23 cellular contexts compared by ENCODE assay signal in the genomic region with DNA sequence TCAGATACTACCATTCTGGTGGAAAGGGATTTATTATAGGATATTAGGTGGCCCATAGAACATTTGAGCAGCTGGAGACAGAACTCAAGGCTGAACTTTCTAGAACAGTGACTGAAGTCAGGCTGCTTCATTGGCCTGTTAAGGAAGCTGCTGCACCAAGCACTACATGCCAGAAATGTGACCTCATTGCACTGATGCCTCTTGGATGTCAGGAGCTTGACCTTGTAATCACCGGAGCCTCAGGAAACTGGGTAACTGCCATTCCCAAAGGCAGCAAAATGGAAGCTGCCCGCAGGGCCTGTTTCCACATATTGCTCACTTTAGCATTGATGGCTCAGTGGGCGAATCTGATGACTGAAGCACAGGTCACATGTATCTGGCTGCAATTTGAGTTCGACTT.
DNase-seq lines count a peak whose midpoint lies in the region; ATAC-seq and TF ChIP-seq lines count a peak whose summit lies in the region.
"Had no signal": no experiment of that assay in that cellular context is flagged by ENCODE, and none has a peak within 500 bp of the region (broad histone marks: within the 10 kb centered on the region; RNA-seq: fewer than 3 reads in every experiment).

No MANE protein-coding gene starts in this region.

- TF ChIP-seq EP300 in SK-N-SH (IDR thresholded peaks at IDR 0.05; ENCODE audit: borderline replicate concordance in 1 of 2, low read depth in 1 of 2, low read length in 1 of 2) = no peak

- no peaks in the 10 kb centered on the region for H3K9me2 ChIP-seq in SK-N-SH

- H3K9ac ChIP-seq in SK-N-SH = no peak overlapping the region
- H3K9ac ChIP-seq: parathyroid adenoma had no signal

- peaks cover 0 to under 1% of the 10 kb centered on the region in 2 experiments; a peak in 2 of 4 replicates for H3K4me1 ChIP-seq in SK-N-SH (ENCODE audit: control insufficient read depth in 1 of 2, insufficient read depth in 2 of 2, low read depth in 1 of 2, low read length in 1 of 2)
- H3K4me1 ChIP-seq in naive thymus-derived CD4-positive, alpha-beta T cell (ENCODE audit: control insufficient read depth in 2 of 2, insufficient read depth in 2 of 2, low read length in 2 of 2) = no peaks in the 10 kb centered on the region
- H3K4me1 ChIP-seq: parathyroid adenoma, upper lobe of right lung had no signal

- no peak overlapping the region for H3K4me3 Mint-ChIP-seq in naive thymus-derived CD4-positive, alpha-beta T cell
- H3K4me3 Mint-ChIP-seq: activated naive CD8-positive, alpha-beta T cell treated with anti-CD3 and anti-CD28 coated beads for 36 hours; CD14-positive monocyte; GM23338; neural crest cell; T-helper 1 cell treated with Interleukin-12 subunit alpha and Interleukin-12 subunit beta and Interleukin-4 antibody, amounts not matched to agents 30 μg/mL and 1 μg/mL, for 36 hours had no signal

- H3K36me3 ChIP-seq in SK-N-SH (replicated peaks in 1 of 2; ENCODE audit: control insufficient read depth in 1 of 2, insufficient read depth in 2 of 2, low read length in 1 of 2) = no peaks in the 10 kb centered on the region
- H3K36me3 ChIP-seq in naive thymus-derived CD4-positive, alpha-beta T cell (ENCODE audit: control insufficient read depth in 2 of 3, insufficient read depth in 3 of 3, low read length in 3 of 3) = no peaks in the 10 kb centered on the region
- H3K36me3 ChIP-seq: upper lobe of right lung had no signal

- H3K27ac Mint-ChIP-seq in naive thymus-derived CD4-positive, alpha-beta T cell = no peak overlapping the region
- H3K27ac Mint-ChIP-seq: activated naive CD8-positive, alpha-beta T cell treated with anti-CD3 and anti-CD28 coated beads for 36 hours; GM23338; T-helper 1 cell treated with Interleukin-12 subunit alpha and Interleukin-12 subunit beta and Interleukin-4 antibody, amounts not matched to agents 30 μg/mL and 1 μg/mL, for 36 hours had no signal

- peak overlapping the region in 1 of 2 experiments; percentile 5; a peak in 1 of 4 replicates for H3K27ac ChIP-seq in SK-N-SH (ENCODE audit: low read depth in 2 of 2, low read length in 1 of 2)
- no peak overlapping the region for H3K27ac ChIP-seq in naive thymus-derived CD4-positive, alpha-beta T cell (ENCODE audit: low read depth, low read length)
- H3K27ac ChIP-seq: parathyroid adenoma, upper lobe of right lung had no signal

- WGBS in SK-N-SH (ENCODE audit: low lambda C conversion rate) = 22% methylated on average over 4 of the region's 4 CpGs

- no peak overlapping the region for H2AFZ ChIP-seq in SK-N-SH (ENCODE audit: low read depth)
- H2AFZ ChIP-seq: GM23338, parathyroid adenoma had no signal

- peaks cover 0 to 5% (median 0%) of the 10 kb centered on the region in 11 donors for H3K9me3 Mint-ChIP-seq in naive thymus-derived CD4-positive, alpha-beta T cell
- H3K9me3 Mint-ChIP-seq: neural crest cell; T-helper 1 cell treated with Interleukin-12 subunit alpha and Interleukin-12 subunit beta and Interleukin-4 antibody, amounts not matched to agents 30 μg/mL and 1 μg/mL, for 36 hours had no signal

- no peaks in the 10 kb centered on the region for H3K27me3 ChIP-seq in SK-N-SH (ENCODE audit: insufficient read depth)
- H3K27me3 ChIP-seq in naive thymus-derived CD4-positive, alpha-beta T cell (ENCODE audit: control insufficient read depth in 2 of 2, insufficient read depth in 2 of 2, low read length in 2 of 2) = no peaks in the 10 kb centered on the region
- H3K27me3 ChIP-seq: upper lobe of right lung had no signal

- H3K27me3 Mint-ChIP-seq in naive thymus-derived CD4-positive, alpha-beta T cell = no peaks in the 10 kb centered on the region
- H3K27me3 Mint-ChIP-seq: activated naive CD8-positive, alpha-beta T cell treated with anti-CD3 and anti-CD28 coated beads for 36 hours had no signal

- no peak for ATAC-seq in HG03175 (IDR thresholded peaks at IDR 0.05; ENCODE audit: unreplicated experiment)
- ATAC-seq in HG03520 (IDR thresholded peaks at IDR 0.05; ENCODE audit: unreplicated experiment) = no peak
- no peak for ATAC-seq in naive thymus-derived CD4-positive, alpha-beta T cell
- ATAC-seq: GM23338, upper lobe of right lung had no signal

- TF ChIP-seq RAD21 in SK-N-SH (IDR thresholded peaks at IDR 0.05; ENCODE audit: low read length) = no peak

- H3K9me3 ChIP-seq in SK-N-SH = no peaks in the 10 kb centered on the region
- H3K9me3 ChIP-seq in naive thymus-derived CD4-positive, alpha-beta T cell (ENCODE audit: control insufficient read depth in 2 of 3, low read length in 3 of 3) = no peaks in the 10 kb centered on the region
- H3K9me3 ChIP-seq: upper lobe of right lung had no signal

- CTCF ChIA-PET in SK-N-SH (lab: Yijun Ruan, JAX) = interaction anchor here (0.6 kb wide), 1 partner anchor 22 kb away, joined by 3 read pairs; no protein-coding TSS in a partner anchor
- CTCF ChIA-PET in naive thymus-derived CD4-positive, alpha-beta T cell (lab: Charles Lee) = no interaction called here

- H3K4me3 ChIP-seq in SK-N-SH (ENCODE audit: low read depth in 2 of 2, low read length in 1 of 2) (no peak overlapping the region), foreskin fibroblast (ENCODE audit: low read depth in 1 of 2, low read length in 2 of 2) (no peak overlapping the region)
- no peak overlapping the region for H3K4me3 ChIP-seq in naive thymus-derived CD4-positive, alpha-beta T cell (ENCODE audit: low read length)
- H3K4me3 ChIP-seq: GM23338, lung, upper lobe of right lung had no signal

- POLR2A ChIA-PET in SK-N-SH (lab: Yijun Ruan, JAX) = no interaction called here
- POLR2A ChIA-PET in naive thymus-derived CD4-positive, alpha-beta T cell (lab: Charles Lee) = no interaction called here

- no peaks in the 10 kb centered on the region for H3K79me2 ChIP-seq in SK-N-SH (ENCODE audit: insufficient read depth)
- H3K79me2 ChIP-seq: parathyroid adenoma had no signal

- DNase-seq in AG08395 (ENCODE audit: low spot score) = peak; percentile 26
- DNase-seq in GM04503 (ENCODE audit: low read depth) = peak; percentile 8
- no peak for DNase-seq in SK-N-SH
- peak; percentile 25 to 56 for DNase-seq in foreskin fibroblast
- DNase-seq in CD1c-positive myeloid dendritic cell (ENCODE audit: extremely low spot score) = no peak
- no peak for DNase-seq in naive thymus-derived CD4-positive, alpha-beta T cell
- DNase-seq: activated effector memory CD4-positive, alpha-beta T cell treated with Interleukin-2 at 50 U/mL for 16 hours; activated naive CD8-positive, alpha-beta T cell treated with anti-CD3 and anti-CD28 coated beads for 36 hours; Calu3; NCI-H2029; NCI-H748 treated with DMSO at 0.1 percent for 48 hours; right cardiac atrium; stimulated activated CD4-positive, alpha-beta T cell treated with anti-CD3 and anti-CD28 coated beads, Interleukin-12 subunit alpha, Interleukin-12 subunit beta, amount 100 ng/mL, for 4 hours; stimulated activated CD4-positive, alpha-beta T cell treated with anti-CD3 and anti-CD28 coated beads, Interleukin-4, amount 100 ng/mL, for 1 hour; upper lobe of right lung had no signal

- H3K36me3 Mint-ChIP-seq in naive thymus-derived CD4-positive, alpha-beta T cell = no peaks in the 10 kb centered on the region
- H3K36me3 Mint-ChIP-seq: activated naive CD8-positive, alpha-beta T cell treated with anti-CD3 and anti-CD28 coated beads for 36 hours; CD14-positive monocyte had no signal

- no peaks in the 10 kb centered on the region for H4K20me1 ChIP-seq in SK-N-SH (ENCODE audit: insufficient read depth)

- intact Hi-C loops in naive thymus-derived CD4-positive, alpha-beta T cell (cut with micrococcal nuclease) = no loop called here

- no peak overlapping the region for H3K4me2 ChIP-seq in SK-N-SH
- H3K4me2 ChIP-seq: GM23338 had no signal

- TF ChIP-seq CTCF in SK-N-SH (IDR thresholded peaks at IDR 0.05) (no peak), foreskin fibroblast (IDR thresholded peaks at IDR 0.05; ENCODE audit: low read depth, low read length) (no peak)

- H3F3A ChIP-seq in SK-N-SH (replicated peaks; ENCODE audit: insufficient read depth) = peaks cover 5% of the 10 kb centered on the region

- H3K4me1 Mint-ChIP-seq in naive thymus-derived CD4-positive, alpha-beta T cell = no peaks in the 10 kb centered on the region
- H3K4me1 Mint-ChIP-seq: activated naive CD8-positive, alpha-beta T cell treated with anti-CD3 and anti-CD28 coated beads for 36 hours; CD14-positive monocyte had no signal

TF ChIP-seq in SK-N-SH, 30 proteins besides CTCF, POLR2A, EP300 and RAD21 (continues in another document):
- TF ChIP-seq JUND (IDR thresholded peaks at IDR 0.05) = no peak
- TF ChIP-seq YY1 (IDR thresholded peaks at IDR 0.05; ENCODE audit: low read depth) = peak; percentile 40; the same call in 1 of the 2 replicates
- TF ChIP-seq REST (IDR thresholded peaks at IDR 0.05; ENCODE audit: low read depth, low read length) = no peak
- TF ChIP-seq MAX (IDR thresholded peaks at IDR 0.05; ENCODE audit: low read depth) = peak; percentile 61
- 0 out of 2 replicates have a peak, but pooled peaks have one; percentile 33 for TF ChIP-seq RXRA (IDR thresholded peaks at IDR 0.05; ENCODE audit: borderline replicate concordance, low read depth)
- TF ChIP-seq FOXM1 (IDR thresholded peaks at IDR 0.05; ENCODE audit: low read depth) = no peak
- no peak for TF ChIP-seq NRF1 (IDR thresholded peaks at IDR 0.05; ENCODE audit: low read depth, low read length)

Comparison
In these comparisons a context has a peak if more than half of its experiments do, and no peak if none do; other contexts are left out.
1. DNase-seq: peak in AG08395 (single experiment), GM04503 (single experiment) and foreskin fibroblast (2 of 2); none in SK-N-SH (single experiment), CD1c-positive myeloid dendritic cell (single experiment) and naive thymus-derived CD4-positive, alpha-beta T cell (0 of 9).